26 cellular contexts compared by ENCODE assay signal in genomic region chr19:45488708-45489107, GRCh38.
"Had no signal": no experiment of that assay in that cellular context is flagged by ENCODE, and none has a peak within 500 bp of the region (broad histone marks: within the 10 kb centered on the region; RNA-seq: fewer than 3 reads in every experiment).

No MANE protein-coding gene starts in this region.

- H3K9me3 Mint-ChIP-seq: naive B cell; naive thymus-derived CD8-positive, alpha-beta T cell; natural killer cell treated with Interleukin-12 subunit alpha and Interleukin-12 subunit beta and Interleukin-15 and Interleukin-18, amount 100 ng/mL, for 72 hours; neural progenitor cell; stimulated activated effector memory CD8-positive, alpha-beta T cell treated with anti-CD3 and anti-CD28 coated beads, Interleukin-12 subunit alpha, Interleukin-12 subunit beta, amount 100 ng/mL, for 72 hours; stimulated activated naive CD8-positive, alpha-beta T cell treated with anti-CD3 and anti-CD28 coated beads, Interleukin-15, amount 100 ng/mL, for 72 hours; type B pancreatic cell had no signal

- ATAC-seq: naive thymus-derived CD8-positive, alpha-beta T cell; natural killer cell treated with Interleukin-12 subunit alpha and Interleukin-12 subunit beta and Interleukin-15 and Interleukin-18, amount 100 ng/mL, for 72 hours; pancreas; psoas muscle; right cardiac atrium; right lobe of liver; stimulated activated effector memory CD8-positive, alpha-beta T cell treated with anti-CD3 and anti-CD28 coated beads, Interleukin-12 subunit alpha, Interleukin-12 subunit beta, amount 100 ng/mL, for 72 hours; stimulated activated naive CD8-positive, alpha-beta T cell treated with anti-CD3 and anti-CD28 coated beads, Interleukin-15, amount 100 ng/mL, for 72 hours; stimulated activated naive CD8-positive, alpha-beta T cell treated with anti-CD3 and anti-CD28 coated beads, Interleukin-15, Interleukin-2, amounts not matched to agents 100 U/mL and 50 U/mL, for 24 hours; upper lobe of right lung had no signal

- DNase-seq: naive B cell; naive thymus-derived CD8-positive, alpha-beta T cell; nucleus accumbens; pancreas; right lobe of liver; sigmoid colon; small intestine; stimulated activated CD4-positive, alpha-beta T cell treated with anti-CD3 and anti-CD28 coated beads, Interleukin-15, amount 100 ng/mL, for 24 hours; stimulated activated CD4-positive, alpha-beta T cell treated with anti-CD3 and anti-CD28 coated beads, Interleukin-2, amount 100 ng/mL, for 24 hours; stimulated activated CD4-positive, alpha-beta T cell treated with anti-CD3 and anti-CD28 coated beads, Interleukin-2, amount 100 ng/mL, for 48 hours; stimulated activated CD4-positive, alpha-beta T cell treated with anti-CD3 and anti-CD28 coated beads, Interleukin-4, amount 100 ng/mL, for 24 hours; stimulated activated naive CD4-positive, alpha-beta T cell; stimulated activated naive CD8-positive, alpha-beta T cell treated with anti-CD3 and anti-CD28 coated beads, Interleukin-15, amount 100 ng/mL, for 72 hours; stimulated activated naive CD8-positive, alpha-beta T cell treated with anti-CD3 and anti-CD28 coated beads, Interleukin-15, Interleukin-2, amounts not matched to agents 100 U/mL and 50 U/mL, for 24 hours; substantia nigra; testis; tibial artery; transverse colon; uterus had no signal

- H3K4me3 Mint-ChIP-seq: naive thymus-derived CD8-positive, alpha-beta T cell; natural killer cell treated with Interleukin-12 subunit alpha and Interleukin-12 subunit beta and Interleukin-15 and Interleukin-18, amount 100 ng/mL, for 72 hours; neural progenitor cell; stimulated activated effector memory CD8-positive, alpha-beta T cell treated with anti-CD3 and anti-CD28 coated beads, Interleukin-12 subunit alpha, Interleukin-12 subunit beta, amount 100 ng/mL, for 72 hours; stimulated activated naive CD8-positive, alpha-beta T cell treated with anti-CD3 and anti-CD28 coated beads, Interleukin-15, amount 100 ng/mL, for 72 hours; type B pancreatic cell had no signal

- H3K27ac Mint-ChIP-seq: naive B cell; natural killer cell treated with Interleukin-12 subunit alpha and Interleukin-12 subunit beta and Interleukin-15 and Interleukin-18, amount 100 ng/mL, for 72 hours; neural progenitor cell; stimulated activated effector memory CD8-positive, alpha-beta T cell treated with anti-CD3 and anti-CD28 coated beads, Interleukin-12 subunit alpha, Interleukin-12 subunit beta, amount 100 ng/mL, for 72 hours; stimulated activated naive CD8-positive, alpha-beta T cell treated with anti-CD3 and anti-CD28 coated beads, Interleukin-15, amount 100 ng/mL, for 72 hours; type B pancreatic cell had no signal

- H3K27me3 Mint-ChIP-seq: type B pancreatic cell had no signal

- H3K36me3 Mint-ChIP-seq: naive B cell; naive thymus-derived CD8-positive, alpha-beta T cell; natural killer cell treated with Interleukin-12 subunit alpha and Interleukin-12 subunit beta and Interleukin-15 and Interleukin-18, amount 100 ng/mL, for 72 hours; neural progenitor cell; stimulated activated effector memory CD8-positive, alpha-beta T cell treated with anti-CD3 and anti-CD28 coated beads, Interleukin-12 subunit alpha, Interleukin-12 subunit beta, amount 100 ng/mL, for 72 hours; type B pancreatic cell had no signal
